Comparison of ENCODE assay signal across 1 cellular context in genomic region chr15:98154863-98155262, GRCh38.
TF ChIP-seq lines count a peak whose summit lies in the region.

No MANE protein-coding gene starts in this region.

TF ChIP-seq in IMR-90, 13 proteins besides CTCF, POLR2A, EP300 and RAD21 (continued from another document):
- TF ChIP-seq ELK1 (IDR thresholded peaks at IDR 0.05; ENCODE audit: borderline replicate concordance, low read depth, low read length) (no peak), MAZ (IDR thresholded peaks at IDR 0.05; ENCODE audit: borderline replicate concordance, low read depth, low read length) (no peak), NFE2L2 (IDR thresholded peaks at IDR 0.05; ENCODE audit: low read depth, low read length) (no peak), CHD1 (IDR thresholded peaks at IDR 0.05; ENCODE audit: low read depth, low read length) (no peak)
